In genomic region chr17:50128441-50129302, GRCh38 we compare ENCODE assay signal across 10 cellular contexts. TPM values are rescaled to one million over a fixed set of nuclear protein-coding genes. Genes with fewer than 3 reads are reported as not detected.
DNase-seq lines count a peak whose midpoint lies in the region; ATAC-seq, FAIRE-seq and TF ChIP-seq lines count a peak whose summit lies in the region.
"Had no signal": no experiment of that assay in that cellular context is flagged by ENCODE, and none has a peak within 500 bp of the region (broad histone marks: within the 10 kb centered on the region; RNA-seq: fewer than 3 reads in every experiment).

No MANE protein-coding gene starts in this region.

- H3K36me3 ChIP-seq in Peyer's patch, result no peaks in the 10 kb centered on the region
- H3K36me3 ChIP-seq in esophagus squamous epithelium, result no peaks in the 10 kb centered on the region
- no peaks in the 10 kb centered on the region for H3K36me3 ChIP-seq in neural progenitor cell

- peak overlapping the region; percentile 92 for H3K4me2 ChIP-seq in neural progenitor cell

- H3K27me3 Mint-ChIP-seq in CD14-positive monocyte (ENCODE audit: low read depth in 3 of 3) (peaks cover 66 to 81% (median 74%) of the 10 kb centered on the region in 3 donors), neural progenitor cell (ENCODE audit: insufficient read depth, low read depth) (peaks cover 8% of the 10 kb centered on the region)

- H3K27ac Mint-ChIP-seq in CD14-positive monocyte, result peak overlapping the region in 3 of 7 donors; percentile 19 to 81 (median 64)
- peak overlapping the region; percentile 94 for H3K27ac Mint-ChIP-seq in neural progenitor cell
- H3K27ac Mint-ChIP-seq: activated CD8-positive, alpha-beta memory T cell treated with anti-CD3 and anti-CD28 coated beads, Interleukin-2, amount 10 ng/mL, durations not matched to agents 7 days and 5 days had no signal

- peaks cover 0 to 11% of the 10 kb centered on the region in 2 donors for H3K27me3 ChIP-seq in Peyer's patch
- H3K27me3 ChIP-seq in esophagus squamous epithelium, result peaks cover 5 to 41% (median 9%) of the 10 kb centered on the region in 4 donors
- no peaks in the 10 kb centered on the region for H3K27me3 ChIP-seq in neural progenitor cell

- peaks cover 0 to 37% (median 15%) of the 10 kb centered on the region in 4 donors for H3K4me1 ChIP-seq in Peyer's patch
- H3K4me1 ChIP-seq in esophagus squamous epithelium, result peaks cover 12 to 54% (median 15%) of the 10 kb centered on the region in 3 donors
- H3K4me1 ChIP-seq in neural progenitor cell, result peaks cover 27% of the 10 kb centered on the region

- TF ChIP-seq POLR2A in Peyer's patch (IDR thresholded peaks at IDR 0.05) (no peak), esophagus squamous epithelium (IDR thresholded peaks at IDR 0.05) (no peak), H54 (IDR thresholded peaks at IDR 0.05; ENCODE audit: low read depth, low read length) (no peak)

- peak overlapping the region; percentile 39 for H2AFZ ChIP-seq in neural progenitor cell (replicated peaks)

- peaks cover 16 to 21% of the 10 kb centered on the region in 2 donors for H3K36me3 Mint-ChIP-seq in CD14-positive monocyte
- peaks cover 4% of the 10 kb centered on the region for H3K36me3 Mint-ChIP-seq in neural progenitor cell

- H3K4me1 Mint-ChIP-seq in CD14-positive monocyte (peaks cover 38% of the 10 kb centered on the region), neural progenitor cell (peaks cover 51% of the 10 kb centered on the region)

- H3K4me3 ChIP-seq in Peyer's patch (peak overlapping the region in 3 of 4 donors; percentile 52 to 62 (median 57)), esophagus squamous epithelium (peak overlapping the region in 3 of 4 donors; percentile 32 to 73 (median 53)), neural progenitor cell (peak overlapping the region; percentile 86)

- H4K20me1 ChIP-seq in neural progenitor cell (ENCODE audit: low read depth), result peaks cover 4% of the 10 kb centered on the region

- FAIRE-seq in H54 (lab: Jason Lieb, UNC), result no peak

- H3K9ac ChIP-seq in neural progenitor cell, result no peak overlapping the region

- peaks cover 15% of the 10 kb centered on the region for H3K79me2 ChIP-seq in neural progenitor cell (ENCODE audit: low read depth)

- H3K4me3 Mint-ChIP-seq in CD14-positive monocyte (peak overlapping the region; percentile 45 to 95), neural progenitor cell (peak overlapping the region; percentile 96)

- ATAC-seq in GM19023 (IDR thresholded peaks at IDR 0.05; ENCODE audit: unreplicated experiment), result no peak

- intact Hi-C loops in CD14-positive monocyte (cut with micrococcal nuclease), result no loop called here
- intact Hi-C loops in esophagus squamous epithelium (cut with DNase I), result no loop called here

- H3K9me3 ChIP-seq in Peyer's patch (no peaks in the 10 kb centered on the region), esophagus squamous epithelium (no peaks in the 10 kb centered on the region), neural progenitor cell (ENCODE audit: low read depth) (no peaks in the 10 kb centered on the region)

- WGBS in esophagus squamous epithelium, 2 donors, result 31% methylated on average over 22 to 24 of the region's 28 CpGs

- no peak for DNase-seq in CD14-positive monocyte (ENCODE audit: low spot score)
- no peak for DNase-seq in Peyer's patch
- no peak for DNase-seq in esophagus squamous epithelium (lab: John Stamatoyannopoulos, UW)
- peak; percentile 55 for DNase-seq in neural progenitor cell (ENCODE audit: low spot score)
- no peak for DNase-seq in NCI-H446 treated with DMSO at 0.1 percent for 48 hours (lab: John Stamatoyannopoulos, UW)
- DNase-seq in H54 (ENCODE audit: insufficient read length, low spot score), result no peak
- no peak for DNase-seq in amniotic stem cell (lab: John Stamatoyannopoulos, UW)

- H3K9me3 Mint-ChIP-seq in CD14-positive monocyte (peaks cover 2 to 27% (median 18%) of the 10 kb centered on the region in 7 donors), neural progenitor cell (no peaks in the 10 kb centered on the region)

- H3K27ac ChIP-seq in Peyer's patch (no peak overlapping the region), esophagus squamous epithelium (peak overlapping the region in 2 of 4 donors; percentile 4 to 29), neural progenitor cell (no peak overlapping the region)

- no peak for TF ChIP-seq CTCF in CD14-positive monocyte (IDR thresholded peaks at IDR 0.05)
- TF ChIP-seq CTCF in Peyer's patch (IDR thresholded peaks at IDR 0.05), result no peak
- TF ChIP-seq CTCF in esophagus squamous epithelium (IDR thresholded peaks at IDR 0.05), result no peak
- TF ChIP-seq CTCF in neural progenitor cell (IDR thresholded peaks at IDR 0.05), result no peak

- peaks cover 44% of the 10 kb centered on the region for H3F3A ChIP-seq in neural progenitor cell (ENCODE audit: low read depth)

RNA-seq across cellular contexts. Expression of gene SAMD14, which starts 1.3 kb away (rescaled TPM):
- polyA plus RNA-seq in CD14-positive monocyte, result not detected
- 1 to 10 TPM in 2 of 4 donors, under 1 TPM in 2; 0.53 to 2.5 (median 1.0) TPM for total RNA-seq in Peyer's patch
- under 1 TPM in 1 of 4 donors, not detected in 3; 0.57 TPM for total RNA-seq in esophagus squamous epithelium
- 8.7 and 27.9 TPM in 2 replicates for total RNA-seq in neural progenitor cell (ENCODE audit: low replicate concordance)

RNA-seq across cellular contexts. Expression of gene PPP1R9B, which starts 21.8 kb away (rescaled TPM):
- 1 to 10 TPM in 1 of 2 donors, under 1 TPM in 1; 0.61 to 1.3 TPM for polyA plus RNA-seq in CD14-positive monocyte
- total RNA-seq in Peyer's patch (10 to 100 TPM; 18.0 to 40.4 (median 32.9) TPM), esophagus squamous epithelium (10 to 100 TPM; 24.9 to 35.9 (median 28.2) TPM), neural progenitor cell (ENCODE audit: low replicate concordance) (12.0 and 31.4 TPM in 2 replicates)

RNA-seq across cellular contexts. Expression of gene PDK2, which starts 33.5 kb away (rescaled TPM):
- polyA plus RNA-seq in CD14-positive monocyte, result 10 to 100 TPM; 15.9 to 23.4 TPM
- total RNA-seq in Peyer's patch (100 to 1,000 TPM in 3 of 4 donors, 10 to 100 TPM in 1; 23.1 to 283 (median 164) TPM), esophagus squamous epithelium (10 to 100 TPM in 3 of 4 donors, 1 to 10 TPM in 1; 5.2 to 20.2 (median 12.8) TPM), neural progenitor cell (ENCODE audit: low replicate concordance) (12.6 and 17.3 TPM in 2 replicates)

RNA-seq across cellular contexts. Expression of gene SGCA, which starts 37.1 kb away (rescaled TPM):
- polyA plus RNA-seq in CD14-positive monocyte, result under 1 TPM; 0.53 to 0.89 TPM
- total RNA-seq in Peyer's patch (1 to 10 TPM in 3 of 4 donors, not detected in 1; 2.9 to 3.5 (median 3.5) TPM), esophagus squamous epithelium (10 to 100 TPM in 1 of 4 donors, 1 to 10 TPM in 3; 1.9 to 15.1 (median 6.9) TPM), neural progenitor cell (ENCODE audit: low replicate concordance) (1.5 TPM in 1 of 2 replicates, not detected in the other)
- total RNA-seq: mononuclear cell had no signal
